ENCODE assay signal across 8 cellular contexts in the genomic region with DNA sequence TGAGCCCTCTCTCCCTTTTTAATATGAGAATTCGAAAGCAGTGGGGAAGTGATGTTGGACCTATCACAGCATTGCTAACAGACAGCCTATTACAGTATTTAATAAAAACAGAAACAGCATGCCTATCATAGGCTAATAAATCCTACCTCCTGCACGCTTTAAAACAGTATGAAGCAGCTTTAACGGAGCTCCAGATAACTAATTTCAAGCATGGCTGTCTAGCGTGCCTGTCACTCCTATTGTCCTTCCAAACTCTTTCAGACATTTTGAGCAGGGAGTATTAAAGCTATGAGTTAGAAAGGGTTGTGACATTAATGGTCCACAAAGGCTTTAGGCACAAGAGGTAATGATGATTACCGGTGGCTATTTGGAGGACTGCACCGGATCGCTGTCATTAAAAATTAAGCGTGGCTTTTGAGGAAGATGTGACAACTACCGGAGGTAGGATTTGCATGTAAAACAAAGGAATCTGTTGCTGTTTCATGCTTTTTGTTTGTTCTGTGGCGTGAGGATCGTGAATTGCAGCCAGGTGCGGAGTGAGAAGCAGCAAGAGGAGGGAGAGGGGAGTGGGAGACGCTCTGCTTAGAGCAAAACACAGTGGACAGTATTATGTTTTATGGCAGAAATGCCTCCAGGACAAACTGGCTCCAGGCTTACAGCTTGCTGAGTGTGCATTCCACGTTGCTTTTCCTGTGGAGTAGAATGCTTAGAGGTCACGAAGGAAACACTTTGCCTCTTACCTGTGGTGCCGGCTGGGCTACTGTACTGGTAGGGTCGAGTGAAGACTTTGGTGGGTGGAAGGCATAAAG. TPM values are rescaled to one million over a fixed set of nuclear protein-coding genes. Genes with fewer than 3 reads are reported as not detected.
DNase-seq lines count a peak whose midpoint lies in the region; ATAC-seq and TF ChIP-seq lines count a peak whose summit lies in the region.

Gene KCNMB2, plus strand, starts transcription at position 166 of the 809 bp plus-strand sequence.

- H3K4me3 ChIP-seq in choroid plexus epithelial cell (ENCODE audit: low read depth, low read length) (peak within 1 kb of the TSS; percentile 9), mucosa of rectum (ENCODE audit: low read length in 2 of 2) (peak within 1 kb of the TSS; percentile 47 to 76), PC-9 (no peak within 1 kb of the TSS)

- H3K9me2 ChIP-seq in PC-9 (ENCODE audit: insufficient read depth) = no peaks in the 10 kb centered on the region

- H3K27me3 ChIP-seq in mucosa of rectum (ENCODE audit: control insufficient read depth in 2 of 2, insufficient read depth in 2 of 2, low read length in 2 of 2) (no peaks in the 10 kb centered on the region), PC-9 (ENCODE audit: insufficient read depth, low read depth) (no peaks in the 10 kb centered on the region)

- POLR2A ChIA-PET in PC-9 (lab: Charles Lee; ENCODE audit: unreplicated experiment) = no interaction called here

- peaks cover 7 to 12% of the 10 kb centered on the region in 2 donors for H3K4me1 ChIP-seq in mucosa of rectum (ENCODE audit: control insufficient read depth in 2 of 2, insufficient read depth in 2 of 2, low read length in 2 of 2)
- no peaks in the 10 kb centered on the region for H3K4me1 ChIP-seq in PC-9 (replicated peaks; ENCODE audit: insufficient read depth)

- no peaks in the 10 kb centered on the region for H3K9me3 ChIP-seq in mucosa of rectum (ENCODE audit: control insufficient read depth in 2 of 2, low read length in 2 of 2)
- H3K9me3 ChIP-seq in PC-9 (ENCODE audit: insufficient read depth, low read depth) = peaks cover 4% of the 10 kb centered on the region; the same call in 1 of the 2 replicates

- ATAC-seq in GM21515 (IDR thresholded peaks at IDR 0.05; ENCODE audit: unreplicated experiment) (no peak), GM18909 (IDR thresholded peaks at IDR 0.05; ENCODE audit: poor library complexity, unreplicated experiment) (no peak), GM18498 (IDR thresholded peaks at IDR 0.05; ENCODE audit: unreplicated experiment) (no peak)

- H3K79me2 ChIP-seq in PC-9 (ENCODE audit: low read depth) = no peaks in the 10 kb centered on the region

- DNase-seq in COR-L47 (lab: John Stamatoyannopoulos, UW) (peak; percentile 94), NCI-H1436 (lab: John Stamatoyannopoulos, UW) (peak; percentile 53), choroid plexus epithelial cell (ENCODE audit: low read depth) (peak; percentile 34), PC-9 (no peak)

- no peaks in the 10 kb centered on the region for H4K20me1 ChIP-seq in PC-9 (ENCODE audit: insufficient read depth)

- no TSS peak for BruUV-seq in PC-9 (replicated peaks; lab: Mats Ljungman, UMichigan)

- H3F3A ChIP-seq in PC-9 (ENCODE audit: insufficient read depth, low read depth) = no peaks in the 10 kb centered on the region

- CTCF ChIA-PET in PC-9 (lab: Charles Lee) = no interaction called here

- no peak for TF ChIP-seq CTCF in choroid plexus epithelial cell (conservative IDR thresholded peaks at IDR 0.05; ENCODE audit: low read depth, low read length)
- no peak for TF ChIP-seq CTCF in PC-9 (conservative IDR thresholded peaks at IDR 0.05)

- H3K27ac ChIP-seq in mucosa of rectum (ENCODE audit: low read depth in 2 of 2, low read length in 2 of 2) (no peak within 1 kb of the TSS), PC-9 (no peak within 1 kb of the TSS)

- intact Hi-C loops in PC-9 (cut with micrococcal nuclease; ENCODE audit: unreplicated experiment) = no loop called here

- H3K4me2 ChIP-seq in PC-9 = no peak within 1 kb of the TSS

- H3K36me3 ChIP-seq in mucosa of rectum (ENCODE audit: control insufficient read depth in 2 of 2, insufficient read depth in 2 of 2, low read length in 2 of 2) (no peaks in the 10 kb centered on the region), PC-9 (ENCODE audit: low read depth) (no peaks in the 10 kb centered on the region)

- H3K9ac ChIP-seq in mucosa of rectum (ENCODE audit: low read depth in 1 of 2, low read length in 2 of 2) = peak within 1 kb of the TSS in 1 of 2 donors; percentile 26

- H2AFZ ChIP-seq in PC-9 = no peak within 1 kb of the TSS

RNA-seq across cellular contexts. Expression of gene KCNMB2, which starts in this region (rescaled TPM):
- not detected in 2 replicates for total RNA-seq in PC-9 (2021)

Comparison
In these comparisons a context has a peak if more than half of its experiments do, and no peak if none do; other contexts are left out.
1. DNase-seq: peak in COR-L47 (single experiment), NCI-H1436 (single experiment) and choroid plexus epithelial cell (single experiment); none in PC-9 (0 of 2).